Comparison of ENCODE assay signal across 16 cellular contexts in the genomic region with DNA sequence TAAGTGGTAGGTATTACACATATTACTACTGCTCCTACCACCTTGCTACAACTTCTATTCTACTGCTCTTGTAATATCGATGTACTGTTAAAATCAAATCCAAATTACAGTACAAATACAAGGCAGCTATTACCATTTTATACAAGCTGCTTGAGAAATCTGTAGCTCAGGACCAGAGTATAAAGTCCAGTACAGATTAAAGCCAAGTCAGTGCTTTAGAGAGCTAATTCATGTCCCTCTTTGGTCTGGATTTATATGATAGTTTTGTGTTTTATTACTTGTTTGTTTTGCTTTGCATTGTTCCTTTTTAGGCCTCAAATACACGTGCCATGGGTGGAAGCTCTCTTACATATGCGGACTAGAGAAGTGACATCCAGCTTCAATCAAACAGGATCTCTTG.
DNase-seq lines count a peak whose midpoint lies in the region; ATAC-seq, FAIRE-seq and TF ChIP-seq lines count a peak whose summit lies in the region.
"Had no signal": no experiment of that assay in that cellular context is flagged by ENCODE, and none has a peak within 500 bp of the region (broad histone marks: within the 10 kb centered on the region; RNA-seq: fewer than 3 reads in every experiment).

No MANE protein-coding gene starts in this region.

- no peak for TF ChIP-seq CTCF in cardiac muscle cell (IDR thresholded peaks at IDR 0.05; ENCODE audit: low read depth, low read length)
- TF ChIP-seq CTCF in heart right ventricle (IDR thresholded peaks at IDR 0.05), result no peak
- no peak for TF ChIP-seq CTCF in hepatocyte (IDR thresholded peaks at IDR 0.05; ENCODE audit: poor library complexity)
- TF ChIP-seq CTCF in mucosa of descending colon (IDR thresholded peaks at IDR 0.05), result no peak
- no peak for TF ChIP-seq CTCF in prostate gland (IDR thresholded peaks at IDR 0.05)

- WGBS in heart right ventricle, 2 donors, result 71 to 79% methylated on average over 3 of the region's 3 CpGs
- 48% methylated on average over 3 of the region's 3 CpGs for WGBS in hepatocyte (ENCODE audit: low lambda C conversion rate, missing lambda C conversion rate)
- WGBS in small intestine, 3 donors, result 19 to 58% (median 26%) methylated on average over 3 of the region's 3 CpGs
- 17% methylated on average over 3 of the region's 3 CpGs for WGBS in prostate gland

- H3K79me2 ChIP-seq in hepatocyte, result peaks cover 52% of the 10 kb centered on the region

- H3K9me3 ChIP-seq in cardiac muscle cell (ENCODE audit: low read depth) (no peaks in the 10 kb centered on the region), heart right ventricle (no peaks in the 10 kb centered on the region), hepatocyte (ENCODE audit: low read depth) (no peaks in the 10 kb centered on the region), mucosa of descending colon (no peaks in the 10 kb centered on the region), small intestine (ENCODE audit: control insufficient read depth, low read depth) (no peaks in the 10 kb centered on the region), prostate gland (no peaks in the 10 kb centered on the region)
- H3K9me3 ChIP-seq: BLaER1 had no signal

- TF ChIP-seq POLR2A in prostate gland (IDR thresholded peaks at IDR 0.05), result no peak

- no peak for FAIRE-seq in small intestine (lab: Jason Lieb, UNC)
- FAIRE-seq: GM12891 had no signal

- H3K9me2 ChIP-seq in hepatocyte (replicated peaks; ENCODE audit: insufficient read depth), result no peaks in the 10 kb centered on the region

- H3K4me2 ChIP-seq in hepatocyte, result no peak overlapping the region
- H3K4me2 ChIP-seq: BLaER1 had no signal

- ATAC-seq in heart right ventricle, result no peak
- peak; percentile 89 for ATAC-seq in mucosa of descending colon
- no peak for ATAC-seq in GM19324 (IDR thresholded peaks at IDR 0.05; ENCODE audit: low FRiP score, unreplicated experiment)

- H3K27me3 ChIP-seq in cardiac muscle cell (no peaks in the 10 kb centered on the region), heart right ventricle (no peaks in the 10 kb centered on the region), hepatocyte (no peaks in the 10 kb centered on the region), small intestine (ENCODE audit: control insufficient read depth in 2 of 2, insufficient read depth in 2 of 2, low read length in 2 of 2) (no peaks in the 10 kb centered on the region), prostate gland (replicated peaks; ENCODE audit: insufficient read depth) (no peaks in the 10 kb centered on the region)
- H3K27me3 ChIP-seq: BLaER1 had no signal

- no peak overlapping the region for H2AFZ ChIP-seq in hepatocyte

- intact Hi-C loops in heart right ventricle (cut with DNase I), result no loop called here
- intact Hi-C loops in mucosa of descending colon (cut with DNase I, micrococcal nuclease), result no loop called here
- intact Hi-C loops in prostate gland (cut with DNase I), result no loop called here

- H3K36me3 ChIP-seq in cardiac muscle cell, result no peaks in the 10 kb centered on the region
- no peaks in the 10 kb centered on the region for H3K36me3 ChIP-seq in heart right ventricle
- H3K36me3 ChIP-seq in hepatocyte (replicated peaks; ENCODE audit: insufficient read depth, low read depth), result no peaks in the 10 kb centered on the region
- no peaks in the 10 kb centered on the region for H3K36me3 ChIP-seq in mucosa of descending colon (ENCODE audit: low read depth)
- H3K36me3 ChIP-seq in small intestine (ENCODE audit: control insufficient read depth in 2 of 2, insufficient read depth in 2 of 2, low read length in 2 of 2), result no peaks in the 10 kb centered on the region
- no peaks in the 10 kb centered on the region for H3K36me3 ChIP-seq in prostate gland
- H3K36me3 ChIP-seq: BLaER1 had no signal

- no peaks in the 10 kb centered on the region for H4K20me1 ChIP-seq in hepatocyte (ENCODE audit: insufficient read depth, poor library complexity, severe bottlenecking)
- H4K20me1 ChIP-seq: BLaER1 had no signal

- H3K4me1 ChIP-seq in cardiac muscle cell (ENCODE audit: low read depth) (peaks cover 86% of the 10 kb centered on the region), heart right ventricle (peaks cover 0 to 65% (median 33%) of the 10 kb centered on the region in 9 donors), hepatocyte (ENCODE audit: insufficient read depth) (peaks cover 40% of the 10 kb centered on the region), mucosa of descending colon (ENCODE audit: low read depth) (peaks cover 9% of the 10 kb centered on the region), small intestine (ENCODE audit: control insufficient read depth in 2 of 2, insufficient read depth in 1 of 2, low read depth in 1 of 2, low read length in 1 of 2) (no peaks in the 10 kb centered on the region), prostate gland (replicated peaks) (no peaks in the 10 kb centered on the region)

- H3K27ac ChIP-seq in cardiac muscle cell (peak overlapping the region; percentile 45), heart right ventricle (no peak overlapping the region), hepatocyte (peak overlapping the region; percentile 65), small intestine (ENCODE audit: low read depth in 1 of 2, low read length in 1 of 2) (no peak overlapping the region), prostate gland (peak overlapping the region in 1 of 2 donors; percentile 25)
- H3K27ac ChIP-seq: 22Rv1, BLaER1, HL-60 had no signal

- no peak for DNase-seq in cardiac muscle cell (ENCODE audit: low read depth in 1 of 2, low spot score in 1 of 2)
- no peak for DNase-seq in heart right ventricle
- no peak for DNase-seq in hepatocyte (ENCODE audit: low spot score)
- peak in 1 of 3 donors; percentile 34 for DNase-seq in mucosa of descending colon
- DNase-seq in small intestine, result peak; percentile 54
- no peak for DNase-seq in prostate gland (ENCODE audit: low spot score)
- DNase-seq in HuH-7 (ENCODE audit: low spot score), result no peak
- DNase-seq: CD8-positive, alpha-beta memory T cell; DMS 273 treated with DMSO at 0.1 percent for 48 hours; GOT3; H9 had no signal

- H3K4me3 ChIP-seq in cardiac muscle cell, result no peak overlapping the region
- no peak overlapping the region for H3K4me3 ChIP-seq in heart right ventricle
- H3K4me3 ChIP-seq in hepatocyte, result no peak overlapping the region
- H3K4me3 ChIP-seq in mucosa of descending colon, result no peak overlapping the region
- no peak overlapping the region for H3K4me3 ChIP-seq in small intestine (ENCODE audit: low read depth in 1 of 2, low read length in 2 of 2)
- H3K4me3 ChIP-seq in prostate gland, result no peak overlapping the region
- H3K4me3 ChIP-seq: BLaER1 had no signal

Comparison
In these comparisons a context has a peak if more than half of its experiments do, and no peak if none do; other contexts are left out.
1. H3K27ac ChIP-seq: peak in cardiac muscle cell (single experiment) and hepatocyte (single experiment); none in heart right ventricle (0 of 10) and small intestine (0 of 2).